In genomic region chr4:138308421-138308820, GRCh38 we compare ENCODE assay signal across 13 cellular contexts.
A peak's percentile ranks its signal among the peaks of the same experiment; 100 is the strongest.
DNase-seq lines count a peak whose midpoint lies in the region; ATAC-seq and TF ChIP-seq lines count a peak whose summit lies in the region.
"Had no signal": no experiment of that assay in that cellular context is flagged by ENCODE, and none has a peak within 500 bp of the region (broad histone marks: within the 10 kb centered on the region; RNA-seq: fewer than 3 reads in every experiment).

No MANE protein-coding gene starts in this region.

- 70% methylated on average over 5 of the region's 5 CpGs for WGBS in mesenchymal stem cell

- no peak overlapping the region for H3K18ac ChIP-seq in mesenchymal stem cell (ENCODE audit: low read depth in 1 of 2, low read length in 2 of 2)

- no peak overlapping the region for H4K8ac ChIP-seq in mesenchymal stem cell (ENCODE audit: low read length)

- DNase-seq in ELR (ENCODE audit: low read depth) (peak; percentile 89), PC-9 (peak; percentile 72 to 73), choroid plexus epithelial cell (ENCODE audit: low read depth) (peak; percentile 72), mesenchymal stem cell (peak; percentile 68), epidermal melanocyte (ENCODE audit: insufficient read length, low spot score) (no peak), T-cell (no peak)
- no peak for DNase-seq in activated CD4-positive, alpha-beta memory T cell treated with anti-CD3 and anti-CD28 coated beads for 36 hours
- no peak for DNase-seq in activated T-cell treated with anti-CD3 and anti-CD28 coated beads, Interleukin-2, amount 50 U/mL, for 1 hour
- DNase-seq: activated CD4-positive, alpha-beta T cell treated with anti-CD3 and anti-CD28 coated beads for 4 hours; anterior cingulate cortex; NCI-H1694 had no signal

- H2BK120ac ChIP-seq in mesenchymal stem cell (ENCODE audit: low read depth, low read length), result no peak overlapping the region

- H2AFZ ChIP-seq in PC-9 (peak overlapping the region; percentile 55; the same call in 1 of the 2 replicates), mesenchymal stem cell (ENCODE audit: low read depth, low read length) (no peak overlapping the region)

- no peak overlapping the region for H3K27ac Mint-ChIP-seq in activated CD4-positive, alpha-beta memory T cell treated with anti-CD3 and anti-CD28 coated beads for 36 hours
- no peak overlapping the region for H3K27ac Mint-ChIP-seq in T-cell

- H3K4me1 ChIP-seq in PC-9 (replicated peaks; ENCODE audit: insufficient read depth), result peaks cover 15% of the 10 kb centered on the region
- no peaks in the 10 kb centered on the region for H3K4me1 ChIP-seq in mesenchymal stem cell (ENCODE audit: control insufficient read depth, insufficient read depth, low read depth, low read length)
- H3K4me1 ChIP-seq: BLaER1 had no signal

- H3K27me3 Mint-ChIP-seq in activated CD4-positive, alpha-beta memory T cell treated with anti-CD3 and anti-CD28 coated beads for 36 hours, result no peaks in the 10 kb centered on the region
- peaks cover 0 to 5% of the 10 kb centered on the region in 2 donors for H3K27me3 Mint-ChIP-seq in T-cell

- intact Hi-C loops in PC-9 (cut with micrococcal nuclease; ENCODE audit: unreplicated experiment), result loop anchor here (1.0 kb wide), 1 partner anchor 66 kb away; the partner anchor contains the start of gene SLC7A11
- intact Hi-C loops in activated CD4-positive, alpha-beta memory T cell treated with anti-CD3 and anti-CD28 coated beads for 36 hours (cut with micrococcal nuclease), result no loop called here

- POLR2A ChIA-PET in PC-9 (lab: Charles Lee; ENCODE audit: unreplicated experiment), result interaction anchor here (0.5 to 0.7 kb wide), 3 partner anchors 66 to 794 kb away, joined by 3 to 6 read pairs (median 4); partner anchors contain the start of genes NOCT and SLC7A11
- POLR2A ChIA-PET in activated CD4-positive, alpha-beta memory T cell treated with anti-CD3 and anti-CD28 coated beads for 36 hours (lab: Charles Lee), result no interaction called here
- POLR2A ChIA-PET in T-cell (lab: Charles Lee), result no interaction called here

- no peak overlapping the region for H3K4me3 Mint-ChIP-seq in activated CD4-positive, alpha-beta memory T cell treated with anti-CD3 and anti-CD28 coated beads for 36 hours
- no peak overlapping the region for H3K4me3 Mint-ChIP-seq in T-cell

- H4K20me1 ChIP-seq in PC-9 (ENCODE audit: insufficient read depth), result no peaks in the 10 kb centered on the region
- H4K20me1 ChIP-seq: BLaER1 had no signal

- BruUV-seq in PC-9 (replicated peaks; lab: Mats Ljungman, UMichigan), result no TSS peak

- H3K27me3 ChIP-seq in PC-9 (ENCODE audit: insufficient read depth, low read depth) (no peaks in the 10 kb centered on the region), mesenchymal stem cell (ENCODE audit: control insufficient read depth in 1 of 2, insufficient read depth in 1 of 2, low read length in 2 of 2) (no peaks in the 10 kb centered on the region)
- H3K27me3 ChIP-seq: BLaER1, right atrium auricular region had no signal

- no peak overlapping the region for H3K23ac ChIP-seq in mesenchymal stem cell (ENCODE audit: low read length in 2 of 2)

- TF ChIP-seq CTCF in PC-9 (conservative IDR thresholded peaks at IDR 0.05), result no peak
- TF ChIP-seq CTCF in choroid plexus epithelial cell (conservative IDR thresholded peaks at IDR 0.05; ENCODE audit: low read depth, low read length), result no peak

- H3K4ac ChIP-seq in mesenchymal stem cell (ENCODE audit: low read depth in 1 of 2, low read length in 2 of 2), result no peak overlapping the region

- H3K14ac ChIP-seq in mesenchymal stem cell (ENCODE audit: low read length in 2 of 2), result no peak overlapping the region

- H2BK15ac ChIP-seq in mesenchymal stem cell (ENCODE audit: low read depth, poor library complexity, severe bottlenecking), result no peak overlapping the region

- H2BK5ac ChIP-seq in mesenchymal stem cell (ENCODE audit: low read depth, low read length, poor library complexity, severe bottlenecking), result no peak overlapping the region

- H3K36me3 ChIP-seq in PC-9 (ENCODE audit: low read depth) (no peaks in the 10 kb centered on the region), mesenchymal stem cell (ENCODE audit: control insufficient read depth in 1 of 2, insufficient read depth in 2 of 2, low read depth in 1 of 2, low read length in 2 of 2) (no peaks in the 10 kb centered on the region)
- H3K36me3 ChIP-seq: BLaER1, right atrium auricular region had no signal

- H3K4me2 ChIP-seq in PC-9 (peak overlapping the region; percentile 46), mesenchymal stem cell (ENCODE audit: low read length, poor library complexity, severe bottlenecking) (no peak overlapping the region)
- H3K4me2 ChIP-seq: BLaER1 had no signal

- ATAC-seq in T-cell (replicated peaks in 1 of 4), result no peak

- H4K91ac ChIP-seq in mesenchymal stem cell (ENCODE audit: low read length), result no peak overlapping the region

- no peaks in the 10 kb centered on the region for H3K36me3 Mint-ChIP-seq in activated CD4-positive, alpha-beta memory T cell treated with anti-CD3 and anti-CD28 coated beads for 36 hours
- no peaks in the 10 kb centered on the region for H3K36me3 Mint-ChIP-seq in T-cell

- H3K4me3 ChIP-seq in PC-9 (peak overlapping the region; percentile 6; the same call in 1 of the 2 replicates), choroid plexus epithelial cell (ENCODE audit: low read depth, low read length) (no peak overlapping the region), mesenchymal stem cell (ENCODE audit: insufficient read depth in 1 of 2, low read depth in 1 of 2, low read length in 2 of 2) (no peak overlapping the region)
- H3K4me3 ChIP-seq: BLaER1, right atrium auricular region had no signal

- no peaks in the 10 kb centered on the region for H3K9me2 ChIP-seq in PC-9 (ENCODE audit: insufficient read depth)

- no peak overlapping the region for H2BK12ac ChIP-seq in mesenchymal stem cell (ENCODE audit: low read length in 2 of 2)

- H3K9ac ChIP-seq in mesenchymal stem cell (ENCODE audit: low read length), result no peak overlapping the region
- H3K9ac ChIP-seq: BLaER1 had no signal

- no peaks in the 10 kb centered on the region for H3K4me1 Mint-ChIP-seq in activated CD4-positive, alpha-beta memory T cell treated with anti-CD3 and anti-CD28 coated beads for 36 hours (ENCODE audit: low read depth)
- no peaks in the 10 kb centered on the region for H3K4me1 Mint-ChIP-seq in T-cell

- no peaks in the 10 kb centered on the region for H3K79me1 ChIP-seq in mesenchymal stem cell (replicated peaks; ENCODE audit: low read length, poor library complexity, severe bottlenecking)

- H2AK5ac ChIP-seq in mesenchymal stem cell (ENCODE audit: low read length, severe bottlenecking), result no peak overlapping the region

- H3K27ac ChIP-seq in PC-9 (peak overlapping the region; percentile 44), mesenchymal stem cell (ENCODE audit: low read length, poor library complexity, severe bottlenecking) (no peak overlapping the region)
- H3K27ac ChIP-seq: BLaER1, right atrium auricular region had no signal

- CTCF ChIA-PET in PC-9 (lab: Charles Lee), result no interaction called here
- CTCF ChIA-PET in activated CD4-positive, alpha-beta memory T cell treated with anti-CD3 and anti-CD28 coated beads for 36 hours (lab: Charles Lee), result no interaction called here
- CTCF ChIA-PET in T-cell (lab: Charles Lee), result no interaction called here

- H3K9me3 Mint-ChIP-seq in activated CD4-positive, alpha-beta memory T cell treated with anti-CD3 and anti-CD28 coated beads for 36 hours, result no peaks in the 10 kb centered on the region
- H3K9me3 Mint-ChIP-seq in T-cell, result peaks cover 0 to 9% (median 2%) of the 10 kb centered on the region in 3 donors

- no peaks in the 10 kb centered on the region for H3K79me2 ChIP-seq in PC-9 (ENCODE audit: low read depth)

- no peaks in the 10 kb centered on the region for H3K9me3 ChIP-seq in PC-9 (ENCODE audit: insufficient read depth, low read depth)
- no peaks in the 10 kb centered on the region for H3K9me3 ChIP-seq in mesenchymal stem cell (ENCODE audit: control insufficient read depth, low read length)
- H3K9me3 ChIP-seq: BLaER1, right atrium auricular region had no signal

- no peaks in the 10 kb centered on the region for H3F3A ChIP-seq in PC-9 (ENCODE audit: insufficient read depth, low read depth)

Comparison
In these comparisons a context has a peak if more than half of its experiments do, and no peak if none do; other contexts are left out.
1. DNase-seq: peak in ELR (single experiment), PC-9 (2 of 2), choroid plexus epithelial cell (single experiment) and mesenchymal stem cell (single experiment); none in activated CD4-positive, alpha-beta memory T cell treated with anti-CD3 and anti-CD28 coated beads for 36 hours (single experiment), epidermal melanocyte (single experiment), T-cell (0 of 34) and activated T-cell treated with anti-CD3 and anti-CD28 coated beads, Interleukin-2, amount 50 U/mL, for 1 hour (single experiment).